ENCODE assay signal across 21 cellular contexts in genomic region chr13:94280845-94281244, GRCh38.
"Had no signal": no experiment of that assay in that cellular context is flagged by ENCODE, and none has a peak within 500 bp of the region (broad histone marks: within the 10 kb centered on the region; RNA-seq: fewer than 3 reads in every experiment).

No MANE protein-coding gene starts in this region.

- FAIRE-seq: HTR-8/SVneo had no signal

- DNase-seq: KBM-7, MV-4-11, NCI-H1092, NCI-H1105 treated with DMSO at 0.1 percent for 48 hours, NCI-H1417 treated with DMSO at 0.1 percent for 48 hours, NCI-H146, NCI-H1694 treated with DMSO at 0.1 percent for 48 hours, NCI-H1930, NCI-H2081, NCI-H2171, NCI-H226, NCI-H446, NCI-H510A, NCI-H524 treated with DMSO at 0.1 percent for 48 hours, NCI-H774, SHP77 had no signal

- H3K4me3 Mint-ChIP-seq: IgD-negative memory B cell had no signal

- ATAC-seq: Panc1 had no signal

- H3K4me1 Mint-ChIP-seq: IgD-negative memory B cell had no signal

- H3K36me3 Mint-ChIP-seq: IgD-negative memory B cell had no signal

- H3K27ac ChIP-seq: HL-60, RWPE1 had no signal

- H3K27ac Mint-ChIP-seq: IgD-negative memory B cell had no signal
